ENCODE assay signal across 23 cellular contexts in genomic region chr10:10497245-10497644, GRCh38.
"Had no signal": no experiment of that assay in that cellular context is flagged by ENCODE, and none has a peak within 500 bp of the region (broad histone marks: within the 10 kb centered on the region; RNA-seq: fewer than 3 reads in every experiment).

No MANE protein-coding gene starts in this region.

- H3K27me3 ChIP-seq: brain microvascular endothelial cell, spleen, suprapubic skin, tibial nerve had no signal

- H3K27ac Mint-ChIP-seq: activated CD4-positive, alpha-beta memory T cell treated with anti-CD3 and anti-CD28 coated beads, Interleukin-2, amount 10 ng/mL, durations not matched to agents 7 days and 5 days; activated CD4-positive, alpha-beta T cell treated with anti-CD3 and anti-CD28 coated beads, Interleukin-2, amount 10 ng/mL, durations not matched to agents 7 days and 5 days; activated T-cell treated with anti-CD3 and anti-CD28 coated beads, Interleukin-2, amount 50 U/mL, for 24 hours; effector memory CD8-positive, alpha-beta T cell; memory B cell; naive thymus-derived CD8-positive, alpha-beta T cell; T-helper 17 cell had no signal

- H3K27me3 Mint-ChIP-seq: activated CD4-positive, alpha-beta memory T cell treated with anti-CD3 and anti-CD28 coated beads, Interleukin-2, amount 10 ng/mL, durations not matched to agents 7 days and 5 days; effector memory CD8-positive, alpha-beta T cell; memory B cell had no signal

- H3K36me3 Mint-ChIP-seq: memory B cell; naive thymus-derived CD8-positive, alpha-beta T cell had no signal

- H3K4me1 ChIP-seq: spleen, suprapubic skin, tibial nerve had no signal

- H3K4me3 ChIP-seq: spleen, suprapubic skin, tibial nerve had no signal

- H3K4me1 Mint-ChIP-seq: activated CD4-positive, alpha-beta T cell treated with anti-CD3 and anti-CD28 coated beads, Interleukin-2, amount 10 ng/mL, durations not matched to agents 7 days and 5 days; memory B cell; naive thymus-derived CD8-positive, alpha-beta T cell; T-helper 17 cell had no signal

- DNase-seq: activated CD4-positive, alpha-beta memory T cell treated with anti-CD3 and anti-CD28 coated beads, Interleukin-2, amount 10 ng/mL, durations not matched to agents 7 days and 5 days; activated CD4-positive, alpha-beta T cell treated with anti-CD3 and anti-CD28 coated beads for 1 hour; activated CD4-positive, alpha-beta T cell treated with anti-CD3 and anti-CD28 coated beads, Interleukin-2, amount 10 ng/mL, durations not matched to agents 7 days and 5 days; activated CD8-positive, alpha-beta memory T cell treated with anti-CD3 and anti-CD28 coated beads, Interleukin-2, amount 50 U/mL, for 48 hours; activated gamma-delta T cell; activated naive CD4-positive, alpha-beta T cell treated with anti-CD3 and anti-CD28 coated beads, Interleukin-2, amount 50 U/mL, for 16 hours; activated T-cell treated with anti-CD3 and anti-CD28 coated beads, Interleukin-2, amount 50 U/mL, for 24 hours; amniotic stem cell; brain microvascular endothelial cell; cortex of kidney; effector memory CD8-positive, alpha-beta T cell; hippocampal formation; left colon; naive thymus-derived CD8-positive, alpha-beta T cell; right cardiac atrium; spleen; stimulated activated naive CD4-positive, alpha-beta T cell; T-helper 17 cell; T1000 had no signal

- H3K36me3 ChIP-seq: brain microvascular endothelial cell, spleen, suprapubic skin, tibial nerve had no signal

- H3K27ac ChIP-seq: brain microvascular endothelial cell, spleen, suprapubic skin, tibial nerve had no signal

- ATAC-seq: effector memory CD8-positive, alpha-beta T cell; esophagus mucosa; left colon; naive thymus-derived CD8-positive, alpha-beta T cell; right cardiac atrium; T-helper 17 cell had no signal

- H3K4me3 Mint-ChIP-seq: activated CD4-positive, alpha-beta memory T cell treated with anti-CD3 and anti-CD28 coated beads, Interleukin-2, amount 10 ng/mL, durations not matched to agents 7 days and 5 days; activated CD4-positive, alpha-beta T cell treated with anti-CD3 and anti-CD28 coated beads, Interleukin-2, amount 10 ng/mL, durations not matched to agents 7 days and 5 days; activated T-cell treated with anti-CD3 and anti-CD28 coated beads, Interleukin-2, amount 50 U/mL, for 24 hours; effector memory CD8-positive, alpha-beta T cell; memory B cell; naive thymus-derived CD8-positive, alpha-beta T cell; T-helper 17 cell had no signal

- H3K9me3 Mint-ChIP-seq: activated CD4-positive, alpha-beta memory T cell treated with anti-CD3 and anti-CD28 coated beads, Interleukin-2, amount 10 ng/mL, durations not matched to agents 7 days and 5 days; activated CD4-positive, alpha-beta T cell treated with anti-CD3 and anti-CD28 coated beads, Interleukin-2, amount 10 ng/mL, durations not matched to agents 7 days and 5 days had no signal
